21 cellular contexts compared by ENCODE assay signal in the genomic region with DNA sequence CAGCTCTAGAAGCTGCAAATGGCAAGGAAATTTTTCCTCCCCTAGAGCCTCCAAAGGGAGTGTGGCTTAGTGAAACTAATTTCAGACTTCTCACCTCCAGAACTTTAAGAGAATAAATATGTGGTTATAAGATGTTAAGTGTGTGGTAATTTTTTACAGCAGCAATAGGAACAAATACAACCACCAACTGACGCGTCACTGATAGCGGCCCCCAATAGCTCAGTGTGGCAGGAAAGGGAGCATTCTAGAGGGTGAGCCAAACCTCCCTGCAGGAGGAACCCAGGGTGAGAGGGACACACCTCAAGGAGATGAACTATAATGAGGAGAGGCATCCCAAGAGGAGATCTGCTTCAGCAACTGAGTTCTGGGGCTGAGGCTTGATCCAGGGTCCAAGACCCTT. TPM values are rescaled to one million over a fixed set of nuclear protein-coding genes. Genes with fewer than 3 reads are reported as not detected.
DNase-seq lines count a peak whose midpoint lies in the region; ATAC-seq and TF ChIP-seq lines count a peak whose summit lies in the region.
"Had no signal": no experiment of that assay in that cellular context is flagged by ENCODE, and none has a peak within 500 bp of the region (broad histone marks: within the 10 kb centered on the region; RNA-seq: fewer than 3 reads in every experiment).

No MANE protein-coding gene starts in this region.

- H3K4me3 Mint-ChIP-seq in activated T-cell treated with anti-CD3 and anti-CD28 coated beads, Interleukin-2, amount 50 U/mL, for 72 hours, result no peak overlapping the region
- H3K4me3 Mint-ChIP-seq in endodermal cell, result no peak overlapping the region
- peak overlapping the region; percentile 86 for H3K4me3 Mint-ChIP-seq in stimulated activated effector memory CD8-positive, alpha-beta T cell treated with anti-CD3 and anti-CD28 coated beads, Interleukin-12 subunit alpha, Interleukin-12 subunit beta, amount 100 ng/mL, for 72 hours
- H3K4me3 Mint-ChIP-seq: CD4-positive, CD25-positive, alpha-beta regulatory T cell; GM23338 had no signal

- H3K27ac ChIP-seq in HL-60 (replicated peaks) (peak overlapping the region; percentile 60), endodermal cell (ENCODE audit: low read depth, low read length) (no peak overlapping the region), right cardiac atrium (ENCODE audit: low read length) (no peak overlapping the region)
- H3K27ac ChIP-seq: SJSA1 had no signal

- no peak for ATAC-seq in activated T-cell treated with anti-CD3 and anti-CD28 coated beads, Interleukin-2, amount 50 U/mL, for 72 hours (replicated peaks in 1 of 2)
- peak; percentile 20 for ATAC-seq in stimulated activated effector memory CD8-positive, alpha-beta T cell treated with anti-CD3 and anti-CD28 coated beads, Interleukin-12 subunit alpha, Interleukin-12 subunit beta, amount 100 ng/mL, for 72 hours
- ATAC-seq in HG03432 (IDR thresholded peaks at IDR 0.05; ENCODE audit: unreplicated experiment) (no peak), right cardiac atrium (no peak)
- ATAC-seq: GM23338, HCT116, PC-3 had no signal

- peaks cover 5% of the 10 kb centered on the region in 2 donors for H3K36me3 Mint-ChIP-seq in activated T-cell treated with anti-CD3 and anti-CD28 coated beads, Interleukin-2, amount 50 U/mL, for 72 hours (ENCODE audit: insufficient read depth in 2 of 2)
- H3K36me3 Mint-ChIP-seq in endodermal cell (ENCODE audit: low read depth), result no peaks in the 10 kb centered on the region
- peaks cover 38% of the 10 kb centered on the region for H3K36me3 Mint-ChIP-seq in stimulated activated effector memory CD8-positive, alpha-beta T cell treated with anti-CD3 and anti-CD28 coated beads, Interleukin-12 subunit alpha, Interleukin-12 subunit beta, amount 100 ng/mL, for 72 hours
- H3K36me3 Mint-ChIP-seq: CD4-positive, CD25-positive, alpha-beta regulatory T cell had no signal

- H3K4me1 Mint-ChIP-seq in activated T-cell treated with anti-CD3 and anti-CD28 coated beads, Interleukin-2, amount 50 U/mL, for 72 hours (ENCODE audit: low read depth), result peaks cover 27% of the 10 kb centered on the region
- H3K4me1 Mint-ChIP-seq in endodermal cell, result peaks cover 14% of the 10 kb centered on the region
- H3K4me1 Mint-ChIP-seq in stimulated activated effector memory CD8-positive, alpha-beta T cell treated with anti-CD3 and anti-CD28 coated beads, Interleukin-12 subunit alpha, Interleukin-12 subunit beta, amount 100 ng/mL, for 72 hours, result peaks cover 61% of the 10 kb centered on the region
- H3K4me1 Mint-ChIP-seq: CD4-positive, CD25-positive, alpha-beta regulatory T cell; GM23338 had no signal

- no peaks in the 10 kb centered on the region for H3K27me3 ChIP-seq in HL-60 (ENCODE audit: insufficient read depth, poor library complexity, severe bottlenecking)
- H3K27me3 ChIP-seq in endodermal cell (ENCODE audit: control insufficient read depth, insufficient read depth, low read length, poor library complexity, severe bottlenecking), result peaks cover 83% of the 10 kb centered on the region
- no peaks in the 10 kb centered on the region for H3K27me3 ChIP-seq in right cardiac atrium (ENCODE audit: control insufficient read depth, insufficient read depth)

- no peak for TF ChIP-seq CTCF in HL-60 (IDR thresholded peaks at IDR 0.05; ENCODE audit: insufficient read depth, low read length)
- TF ChIP-seq CTCF in endodermal cell (conservative IDR thresholded peaks at IDR 0.05), result no peak

- intact Hi-C loops in right cardiac atrium (cut with DNase I), result no loop called here

- H3K27me3 Mint-ChIP-seq in activated T-cell treated with anti-CD3 and anti-CD28 coated beads, Interleukin-2, amount 50 U/mL, for 72 hours (ENCODE audit: low read depth), result peaks cover 70% of the 10 kb centered on the region
- peaks cover 69% of the 10 kb centered on the region for H3K27me3 Mint-ChIP-seq in endodermal cell (ENCODE audit: insufficient read depth)

- H3K9me3 ChIP-seq in endodermal cell (ENCODE audit: control insufficient read depth, low read length) (peaks cover 10% of the 10 kb centered on the region), right cardiac atrium (ENCODE audit: control insufficient read depth, low read length) (no peaks in the 10 kb centered on the region)

- peaks cover 3 to 8% of the 10 kb centered on the region in 2 donors for H3K9me3 Mint-ChIP-seq in activated T-cell treated with anti-CD3 and anti-CD28 coated beads, Interleukin-2, amount 50 U/mL, for 72 hours
- peaks cover 6% of the 10 kb centered on the region for H3K9me3 Mint-ChIP-seq in endodermal cell
- H3K9me3 Mint-ChIP-seq in stimulated activated effector memory CD8-positive, alpha-beta T cell treated with anti-CD3 and anti-CD28 coated beads, Interleukin-12 subunit alpha, Interleukin-12 subunit beta, amount 100 ng/mL, for 72 hours, result peaks cover 6% of the 10 kb centered on the region
- H3K9me3 Mint-ChIP-seq: CD4-positive, CD25-positive, alpha-beta regulatory T cell had no signal

- peak overlapping the region; percentile 11 for H3K27ac Mint-ChIP-seq in activated T-cell treated with anti-CD3 and anti-CD28 coated beads, Interleukin-2, amount 50 U/mL, for 72 hours
- no peak overlapping the region for H3K27ac Mint-ChIP-seq in endodermal cell
- H3K27ac Mint-ChIP-seq in stimulated activated effector memory CD8-positive, alpha-beta T cell treated with anti-CD3 and anti-CD28 coated beads, Interleukin-12 subunit alpha, Interleukin-12 subunit beta, amount 100 ng/mL, for 72 hours, result peak overlapping the region; percentile 97
- H3K27ac Mint-ChIP-seq: CD4-positive, CD25-positive, alpha-beta regulatory T cell; GM23338 had no signal

- H3K36me3 ChIP-seq in endodermal cell (ENCODE audit: control insufficient read depth, insufficient read depth, low read length), result no peaks in the 10 kb centered on the region
- H3K36me3 ChIP-seq: SJSA1 had no signal

- H3K4me1 ChIP-seq in endodermal cell (ENCODE audit: control insufficient read depth, insufficient read depth, low read length), result no peaks in the 10 kb centered on the region
- no peaks in the 10 kb centered on the region for H3K4me1 ChIP-seq in right cardiac atrium (ENCODE audit: control insufficient read depth, insufficient read depth, low read length)
- H3K4me1 ChIP-seq: SJSA1 had no signal

- DNase-seq in activated T-cell treated with anti-CD3 and anti-CD28 coated beads, Interleukin-2, amount 50 U/mL, for 72 hours, result no peak
- DNase-seq in activated T-cell treated with anti-CD3 and anti-CD28 coated beads, Interleukin-2, amount 50 U/mL, for 48 hours, result no peak
- DNase-seq in HL-60 (ENCODE audit: low read depth in 1 of 2, low spot score in 1 of 2) (no peak), endodermal cell (peak; percentile 13), right cardiac atrium (no peak)
- no peak for DNase-seq in stimulated activated effector memory CD8-positive, alpha-beta T cell treated with anti-CD3 and anti-CD28 coated beads, Interleukin-12 subunit alpha, Interleukin-12 subunit beta, amount 100 ng/mL, for 72 hours (ENCODE audit: low spot score in 2 of 2)
- DNase-seq in stimulated activated CD8-positive, alpha-beta memory T cell treated with anti-CD3 and anti-CD28 coated beads, Interleukin-4, amount 100 ng/mL, for 48 hours, result no peak
- DNase-seq: Calu3; CD4-positive, CD25-positive, alpha-beta regulatory T cell; DMS53; KBM-7; NCI-H1436; NCI-H2081; NCI-H748 treated with DMSO at 0.1 percent for 48 hours; PC-3 had no signal

- WGBS in endodermal cell (ENCODE audit: insufficient coverage in 1 of 2, insufficient read length in 1 of 2), 2 experiments, result 92% methylated on average over 3 of the region's 3 CpGs; no CpG with 5 or more reads in 1 of the 2 experiments
- 88% methylated on average over 3 of the region's 3 CpGs for WGBS in right cardiac atrium

- H3K4me3 ChIP-seq in HL-60 (replicated peaks; ENCODE audit: insufficient read depth, low read length), result no peak overlapping the region
- no peak overlapping the region for H3K4me3 ChIP-seq in endodermal cell (ENCODE audit: low read length)
- H3K4me3 ChIP-seq in right cardiac atrium (ENCODE audit: low read length), result no peak overlapping the region
- H3K4me3 ChIP-seq: GM23338, SJSA1 had no signal

- H3K9ac ChIP-seq in endodermal cell (ENCODE audit: extremely low read depth, low read length, poor library complexity, severe bottlenecking), result no peak overlapping the region

RNA-seq across cellular contexts. Expression of a gene that starts 4.0 kb away (rescaled TPM):
- 100 to 1,000 TPM in 1 of 2 donors, 10 to 100 TPM in 1; 63.9 to 200 TPM for total RNA-seq in activated T-cell treated with anti-CD3 and anti-CD28 coated beads, Interleukin-2, amount 50 U/mL, for 72 hours
- total RNA-seq in endodermal cell (not detected), right cardiac atrium (1 to 10 TPM in 3 of 4 donors, under 1 TPM in 1; 0.42 to 1.7 (median 1.2) TPM)
- not detected for polyA plus RNA-seq in endodermal cell (2013, experiment 1 of 2)
- polyA plus RNA-seq in endodermal cell (2013, experiment 2 of 2), result not detected
- polyA plus RNA-seq in right cardiac atrium, result 0.95 TPM
- total RNA-seq: A673, Calu3, GM23338, NCI-H460, PC-3, SJSA1 had no signal
- polyA plus RNA-seq: GM23338 had no signal

RNA-seq across cellular contexts. Expression of a gene that starts 17.7 kb away (rescaled TPM):
- 100 to 1,000 TPM in 1 of 2 donors, 10 to 100 TPM in 1; 79.6 to 336 TPM for total RNA-seq in activated T-cell treated with anti-CD3 and anti-CD28 coated beads, Interleukin-2, amount 50 U/mL, for 72 hours
- not detected for total RNA-seq in endodermal cell
- polyA plus RNA-seq in endodermal cell (2013, experiment 1 of 2), result not detected
- polyA plus RNA-seq in endodermal cell (2013, experiment 2 of 2), result not detected
- 1 to 10 TPM in 3 of 4 donors, under 1 TPM in 1; 0.38 to 2.3 (median 1.3) TPM for total RNA-seq in right cardiac atrium
- polyA plus RNA-seq in right cardiac atrium, result 0.66 TPM
- total RNA-seq: A673; Calu3; CD4-positive, CD25-positive, alpha-beta regulatory T cell; GM23338; NCI-H460; PC-3; SJSA1 had no signal
- polyA plus RNA-seq: GM23338 had no signal

RNA-seq across cellular contexts. Expression of a gene that starts 43.6 kb away (rescaled TPM):
- 1 to 10 TPM in 1 of 2 donors, under 1 TPM in 1; 0.48 to 1.5 TPM for total RNA-seq in activated T-cell treated with anti-CD3 and anti-CD28 coated beads, Interleukin-2, amount 50 U/mL, for 72 hours
- total RNA-seq in endodermal cell (not detected), right cardiac atrium (10 to 100 TPM in 1 of 4 donors, 1 to 10 TPM in 2, under 1 TPM in 1; 0.74 to 12.3 (median 1.5) TPM)
- not detected for polyA plus RNA-seq in endodermal cell (2013, experiment 1 of 2)
- polyA plus RNA-seq in endodermal cell (2013, experiment 2 of 2), result not detected
- 0.20 TPM for polyA plus RNA-seq in right cardiac atrium
- total RNA-seq: A673; Calu3; CD4-positive, CD25-positive, alpha-beta regulatory T cell; GM23338; NCI-H460; PC-3; SJSA1 had no signal
- polyA plus RNA-seq: CD4-positive, CD25-positive, alpha-beta regulatory T cell; GM23338 had no signal

Comparison
In these comparisons a context has a peak if more than half of its experiments do, and no peak if none do; other contexts are left out.
1. RNA of a gene that starts 4.0 kb away (total RNA-seq): 63.9 to 200 TPM in activated T-cell treated with anti-CD3 and anti-CD28 coated beads, Interleukin-2, amount 50 U/mL, for 72 hours; 0.42 to 1.7 TPM in right cardiac atrium and not detected in endodermal cell; every median in the first group is over 10 times any median in the second.
2. RNA of a gene that starts 17.7 kb away (total RNA-seq): 79.6 to 336 TPM in activated T-cell treated with anti-CD3 and anti-CD28 coated beads, Interleukin-2, amount 50 U/mL, for 72 hours; 0.38 to 2.3 TPM in right cardiac atrium and not detected in endodermal cell; every median in the first group is over 10 times any median in the second.